In the genomic region with DNA sequence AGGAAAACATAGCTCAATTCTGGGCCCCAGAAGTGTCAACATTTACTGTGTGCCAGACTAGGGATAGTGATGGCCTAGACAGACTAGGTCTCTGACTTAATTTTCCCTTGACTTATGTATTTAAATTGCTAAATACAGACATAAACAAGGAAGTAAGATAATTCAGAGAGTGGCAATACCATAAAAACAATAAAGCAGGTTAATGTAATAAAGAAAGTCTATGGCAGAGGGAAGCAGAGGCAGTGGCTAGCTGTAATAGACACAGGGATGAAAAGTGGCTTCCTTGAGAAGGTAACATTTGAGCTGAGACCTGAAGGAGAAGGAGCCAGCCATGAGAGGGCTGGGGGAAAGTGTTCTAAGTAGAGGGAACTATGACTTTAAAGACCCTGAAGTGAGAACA, we compare ENCODE assay signal across 35 cellular contexts.
"Had no signal": no experiment of that assay in that cellular context is flagged by ENCODE, and none has a peak within 500 bp of the region (broad histone marks: within the 10 kb centered on the region; RNA-seq: fewer than 3 reads in every experiment).

No MANE protein-coding gene starts in this region.

- H3K36me3 ChIP-seq: brain microvascular endothelial cell, esophagus squamous epithelium, gastroesophageal sphincter had no signal

- H3K4me1 ChIP-seq: esophagus squamous epithelium had no signal

- FAIRE-seq: astrocyte, bronchial epithelial cell, colon, endometrium, endothelial cell of umbilical vein had no signal

- H3K4me3 ChIP-seq: esophagus squamous epithelium, gastroesophageal sphincter had no signal

- H3K27ac Mint-ChIP-seq: activated CD4-positive, alpha-beta memory T cell treated with anti-CD3 and anti-CD28 coated beads for 36 hours; activated CD4-positive, alpha-beta T cell treated with anti-CD3 and anti-CD28 coated beads for 36 hours; activated CD4-positive, alpha-beta T cell treated with anti-CD3 and anti-CD28 coated beads, Interleukin-2, amount 10 ng/mL, durations not matched to agents 24 days and 14 days; activated CD8-positive, alpha-beta memory T cell treated with anti-CD3 and anti-CD28 coated beads, Interleukin-2, amount 10 ng/mL, durations not matched to agents 7 days and 5 days; activated CD8-positive, alpha-beta T cell treated with anti-CD3 and anti-CD28 coated beads, Interleukin-2, amount 10 ng/mL, durations not matched to agents 7 days and 5 days; activated naive CD4-positive, alpha-beta T cell treated with anti-CD3 and anti-CD28 coated beads, Interleukin-2, amount 10 ng/mL, durations not matched to agents 7 days and 5 days; activated naive CD8-positive, alpha-beta T cell; activated T-helper 1 cell treated with anti-CD3 and anti-CD28 coated beads, Interleukin-12 subunit alpha, Interleukin-12 subunit beta, Interleukin-2, Interleukin-4 antibody, amounts not matched to agents 30 ng/mL and 10 ng/mL and 1 ng/mL, durations not matched to agents 14 hours and 24 hours and 36 hours; activated T-helper 2 cell treated with anti-CD3 and anti-CD28 coated beads, Interferon-gamma antibody, Interleukin-2, Interleukin-4, amounts not matched to agents 10 μg/mL and 5 μg/mL and 100 μg/mL, durations not matched to agents 14 hours and 24 hours and 36 hours; T-helper 2 cell treated with Interferon-gamma antibody and Interleukin-4, amounts not matched to agents 5 μg/mL and 100 μg/mL, for 36 hours had no signal

- H3K9me3 Mint-ChIP-seq: activated CD4-positive, alpha-beta memory T cell treated with anti-CD3 and anti-CD28 coated beads for 36 hours; activated CD4-positive, alpha-beta T cell treated with anti-CD3 and anti-CD28 coated beads, Interleukin-2, amount 10 ng/mL, durations not matched to agents 24 days and 14 days; activated naive CD4-positive, alpha-beta T cell treated with anti-CD3 and anti-CD28 coated beads, Interleukin-2, amount 10 ng/mL, durations not matched to agents 7 days and 5 days; activated T-helper 1 cell treated with anti-CD3 and anti-CD28 coated beads, Interleukin-12 subunit alpha, Interleukin-12 subunit beta, Interleukin-2, Interleukin-4 antibody, amounts not matched to agents 30 ng/mL and 10 ng/mL and 1 ng/mL, durations not matched to agents 14 hours and 24 hours and 36 hours; activated T-helper 2 cell treated with anti-CD3 and anti-CD28 coated beads, Interferon-gamma antibody, Interleukin-2, Interleukin-4, amounts not matched to agents 10 μg/mL and 5 μg/mL and 100 μg/mL, durations not matched to agents 14 hours and 24 hours and 36 hours; effector memory CD8-positive, alpha-beta T cell; T-helper 2 cell treated with Interferon-gamma antibody and Interleukin-4, amounts not matched to agents 5 μg/mL and 100 μg/mL, for 36 hours had no signal

- DNase-seq: activated CD4-positive, alpha-beta memory T cell treated with anti-CD3 and anti-CD28 coated beads for 36 hours; activated CD4-positive, alpha-beta T cell treated with anti-CD3 and anti-CD28 coated beads for 36 hours; activated CD4-positive, alpha-beta T cell treated with anti-CD3 and anti-CD28 coated beads, Interleukin-2, amount 10 ng/mL, durations not matched to agents 24 days and 14 days; activated CD4-positive, CD25-positive, alpha-beta regulatory T cell; activated CD4-positive, CD25-positive, alpha-beta regulatory T cell treated with anti-CD3 and anti-CD28 coated beads, Interleukin-2, amount 50 U/mL, for 72 hours; activated CD8-positive, alpha-beta memory T cell treated with anti-CD3 and anti-CD28 coated beads, Interleukin-2, amount 10 ng/mL, durations not matched to agents 7 days and 5 days; activated CD8-positive, alpha-beta memory T cell treated with anti-CD3 and anti-CD28 coated beads, Interleukin-2, amount 50 U/mL, for 4 hours; activated CD8-positive, alpha-beta T cell treated with anti-CD3 and anti-CD28 coated beads, Interleukin-2, amount 10 ng/mL, durations not matched to agents 7 days and 5 days; activated effector memory CD4-positive, alpha-beta T cell treated with anti-CD3 and anti-CD28 coated beads, Interleukin-2, amount 50 U/mL, for 16 hours; activated naive CD4-positive, alpha-beta T cell treated with anti-CD3 and anti-CD28 coated beads, Interleukin-2, amount 10 ng/mL, durations not matched to agents 7 days and 5 days; activated T-cell treated with anti-CD3 and anti-CD28 coated beads, Interleukin-2, amount 50 U/mL, for 1 hour; activated T-cell treated with anti-CD3 and anti-CD28 coated beads, Interleukin-2, amount 50 U/mL, for 48 hours; amniotic stem cell; anterior cingulate cortex; brain microvascular endothelial cell; cortex of kidney; dermis blood vessel endothelial cell; effector CD4-positive, alpha-beta T cell; effector memory CD8-positive, alpha-beta T cell; esophagus squamous epithelium; foreskin melanocyte; T-helper 1 cell; T-helper 17 cell; T1000 had no signal

- H3K27me3 ChIP-seq: brain microvascular endothelial cell, esophagus squamous epithelium, gastroesophageal sphincter had no signal

- H3K4me3 Mint-ChIP-seq: activated CD4-positive, alpha-beta memory T cell treated with anti-CD3 and anti-CD28 coated beads for 36 hours; activated CD4-positive, alpha-beta T cell treated with anti-CD3 and anti-CD28 coated beads for 36 hours; activated CD4-positive, alpha-beta T cell treated with anti-CD3 and anti-CD28 coated beads, Interleukin-2, amount 10 ng/mL, durations not matched to agents 24 days and 14 days; activated CD8-positive, alpha-beta memory T cell treated with anti-CD3 and anti-CD28 coated beads, Interleukin-2, amount 10 ng/mL, durations not matched to agents 7 days and 5 days; activated CD8-positive, alpha-beta T cell treated with anti-CD3 and anti-CD28 coated beads, Interleukin-2, amount 10 ng/mL, durations not matched to agents 7 days and 5 days; activated naive CD4-positive, alpha-beta T cell treated with anti-CD3 and anti-CD28 coated beads, Interleukin-2, amount 10 ng/mL, durations not matched to agents 7 days and 5 days; activated naive CD8-positive, alpha-beta T cell; activated T-helper 1 cell treated with anti-CD3 and anti-CD28 coated beads, Interleukin-12 subunit alpha, Interleukin-12 subunit beta, Interleukin-2, Interleukin-4 antibody, amounts not matched to agents 30 ng/mL and 10 ng/mL and 1 ng/mL, durations not matched to agents 14 hours and 24 hours and 36 hours; effector memory CD8-positive, alpha-beta T cell; T-helper 17 cell; T-helper 2 cell treated with Interferon-gamma antibody and Interleukin-4, amounts not matched to agents 5 μg/mL and 100 μg/mL, for 36 hours had no signal

- H3K4me1 Mint-ChIP-seq: activated CD8-positive, alpha-beta memory T cell treated with anti-CD3 and anti-CD28 coated beads, Interleukin-2, amount 10 ng/mL, durations not matched to agents 7 days and 5 days had no signal

- H3K9me3 ChIP-seq: esophagus squamous epithelium, gastroesophageal sphincter had no signal

- H3K27me3 Mint-ChIP-seq: activated CD4-positive, alpha-beta memory T cell treated with anti-CD3 and anti-CD28 coated beads for 36 hours; activated CD4-positive, alpha-beta T cell treated with anti-CD3 and anti-CD28 coated beads for 36 hours; activated CD4-positive, alpha-beta T cell treated with anti-CD3 and anti-CD28 coated beads, Interleukin-2, amount 10 ng/mL, durations not matched to agents 24 days and 14 days; activated CD8-positive, alpha-beta memory T cell treated with anti-CD3 and anti-CD28 coated beads, Interleukin-2, amount 10 ng/mL, durations not matched to agents 7 days and 5 days; activated naive CD4-positive, alpha-beta T cell treated with anti-CD3 and anti-CD28 coated beads, Interleukin-2, amount 10 ng/mL, durations not matched to agents 7 days and 5 days; activated naive CD8-positive, alpha-beta T cell; effector memory CD8-positive, alpha-beta T cell; T-helper 17 cell had no signal

- H3K27ac ChIP-seq: brain microvascular endothelial cell, epithelial cell of prostate, esophagus squamous epithelium, gastroesophageal sphincter had no signal
